Comparison of ENCODE assay signal across 11 cellular contexts in genomic region chr15:81524496-81524895, GRCh38.
"Had no signal": no experiment of that assay in that cellular context is flagged by ENCODE, and none has a peak within 500 bp of the region (broad histone marks: within the 10 kb centered on the region; RNA-seq: fewer than 3 reads in every experiment).

No MANE protein-coding gene starts in this region.

- H3K9me3 ChIP-seq: adrenal gland, ascending aorta, body of pancreas, breast epithelium had no signal

- H3K4me1 ChIP-seq: adrenal gland, ascending aorta, body of pancreas, breast epithelium had no signal

- H3K4me3 ChIP-seq: adrenal gland, ascending aorta, body of pancreas, breast epithelium, cardiac muscle cell had no signal

- H3K36me3 ChIP-seq: adrenal gland, ascending aorta, brain microvascular endothelial cell, breast epithelium, cardiac muscle cell had no signal

- ATAC-seq: activated naive CD4-positive, alpha-beta T cell treated with anti-CD3 and anti-CD28 coated beads, Interleukin-2, amount 50 U/mL, for 72 hours; activated naive CD8-positive, alpha-beta T cell treated with anti-CD3 and anti-CD28 coated beads, Interleukin-2, amount 50 U/mL, for 24 hours; activated T-cell treated with anti-CD3 and anti-CD28 coated beads, Interleukin-2, amount 50 U/mL, for 4 hours; activated T-cell treated with anti-CD3 and anti-CD28 coated beads, Interleukin-2, amount 50 U/mL, for 72 hours; activated T-helper 17 cell treated with anti-CD3 and anti-CD28 coated beads, Interleukin-2, amount 50 U/mL, for 72 hours; body of pancreas had no signal

- H3K27ac ChIP-seq: adrenal gland, ascending aorta, body of pancreas, brain microvascular endothelial cell, breast epithelium, cardiac muscle cell had no signal
